In genomic region chr13:98975822-98976261, GRCh38 we compare ENCODE assay signal across 9 cellular contexts. TPM values are rescaled to one million over a fixed set of nuclear protein-coding genes. Genes with fewer than 3 reads are reported as not detected.
DNase-seq lines count a peak whose midpoint lies in the region; ATAC-seq, FAIRE-seq and TF ChIP-seq lines count a peak whose summit lies in the region.
"Had no signal": no experiment of that assay in that cellular context is flagged by ENCODE, and none has a peak within 500 bp of the region (broad histone marks: within the 10 kb centered on the region; RNA-seq: fewer than 3 reads in every experiment).

No MANE protein-coding gene starts in this region.

- no peaks in the 10 kb centered on the region for H3K36me3 ChIP-seq in WERI-Rb-1

- no peak for FAIRE-seq in urothelium cell line (lab: Jason Lieb, UNC)

- TF ChIP-seq CTCF in choroid plexus epithelial cell (conservative IDR thresholded peaks at IDR 0.05; ENCODE audit: low read depth, low read length) (no peak), WERI-Rb-1 (IDR thresholded peaks at IDR 0.05; ENCODE audit: low read depth, low read length) (no peak)

- DNase-seq in CMK (ENCODE audit: low read depth) (peak; percentile 68), NAMALWA (ENCODE audit: low spot score) (peak; percentile 89), choroid plexus epithelial cell (ENCODE audit: low read depth) (peak; percentile 53), WERI-Rb-1 (no peak), urothelium cell line (ENCODE audit: low spot score) (no peak), GOT3 (lab: John Stamatoyannopoulos, UW) (no peak)
- no peak for DNase-seq in naive thymus-derived CD8-positive, alpha-beta T cell
- DNase-seq: NCI-H446 had no signal

- no peaks in the 10 kb centered on the region for H3K9me3 Mint-ChIP-seq in naive thymus-derived CD8-positive, alpha-beta T cell

- H3K4me3 ChIP-seq in choroid plexus epithelial cell (ENCODE audit: low read depth, low read length) (peak overlapping the region; percentile 9), WERI-Rb-1 (ENCODE audit: low read depth, low read length) (no peak overlapping the region)

- peaks cover 28 to 88% (median 69%) of the 10 kb centered on the region in 4 donors for H3K4me1 Mint-ChIP-seq in naive thymus-derived CD8-positive, alpha-beta T cell

- H3K27ac Mint-ChIP-seq in naive thymus-derived CD8-positive, alpha-beta T cell = peak overlapping the region in 8 of 10 donors; percentile 15 to 90 (median 78)

- no peaks in the 10 kb centered on the region for H3K27me3 ChIP-seq in WERI-Rb-1 (ENCODE audit: insufficient read depth, low read depth, severe bottlenecking)

- H3K27me3 Mint-ChIP-seq in naive thymus-derived CD8-positive, alpha-beta T cell = no peaks in the 10 kb centered on the region

- POLR2A ChIA-PET in naive thymus-derived CD8-positive, alpha-beta T cell (lab: Charles Lee) = interaction anchor here (0.7 to 1.9 kb wide), 3 partner anchors 12 to 73 kb away, joined by 3 to 7 read pairs (median 6); no protein-coding TSS in a partner anchor

- H3K27ac ChIP-seq in WERI-Rb-1 = no peak overlapping the region

- peak; percentile 28 to 33 for ATAC-seq in naive thymus-derived CD8-positive, alpha-beta T cell
- no peak for ATAC-seq in GM21717 (IDR thresholded peaks at IDR 0.05; ENCODE audit: unreplicated experiment)

- peak overlapping the region in 7 of 10 donors; percentile 16 to 73 (median 34) for H3K4me3 Mint-ChIP-seq in naive thymus-derived CD8-positive, alpha-beta T cell

- no peaks in the 10 kb centered on the region for H3K9me3 ChIP-seq in WERI-Rb-1 (ENCODE audit: severe bottlenecking)

- peaks cover 0 to 4% (median 2%) of the 10 kb centered on the region in 3 donors for H3K36me3 Mint-ChIP-seq in naive thymus-derived CD8-positive, alpha-beta T cell

RNA-seq across cellular contexts. Expression of gene DOCK9, which starts 2.0 kb away (rescaled TPM):
- 100 to 1,000 TPM; 201 to 211 TPM for total RNA-seq in naive thymus-derived CD8-positive, alpha-beta T cell
- 10 to 100 TPM in 2 of 3 donors, 1 to 10 TPM in 1; 6.6 to 36.8 (median 21.0) TPM for polyA plus RNA-seq in naive thymus-derived CD8-positive, alpha-beta T cell

Comparison
In these comparisons a context has a peak if more than half of its experiments do, and no peak if none do; other contexts are left out.
1. DNase-seq: peak in CMK (single experiment), NAMALWA (single experiment) and choroid plexus epithelial cell (single experiment); none in naive thymus-derived CD8-positive, alpha-beta T cell (0 of 10), WERI-Rb-1 (single experiment), urothelium cell line (single experiment) and GOT3 (single experiment).